In genomic region chr9:4662108-4662988, GRCh38 we compare ENCODE assay signal across 1 cellular context.
A peak's percentile ranks its signal among the peaks of the same experiment; 100 is the strongest.
TF ChIP-seq lines count a peak whose summit lies in the region.

Gene PLPP6 (plus strand): TSS chr9:4662294. CDS start chr9:4662376, 82 bp downstream.

TF ChIP-seq in HepG2, 621 proteins besides CTCF, POLR2A, EP300 and RAD21 (continued from another document and continues in another):
- TF ChIP-seq ARID5B (CRISPR knock-in tag; IDR thresholded peaks at IDR 0.05) (peak; percentile 69; the same call in 1 of the 2 replicates), KDM5B (CRISPR knock-in tag; IDR thresholded peaks at IDR 0.05; ENCODE audit: borderline replicate concordance) (peak; percentile 82; the same call in 1 of the 2 replicates), ZNF878 (CRISPR knock-in tag; IDR thresholded peaks at IDR 0.05) (0 out of 2 replicates have a peak, but pooled peaks have one; percentile 15), ZBTB34 (CRISPR knock-in tag; IDR thresholded peaks at IDR 0.05) (peak; percentile 56; the same call in 1 of the 2 replicates), SPEN (CRISPR knock-in tag; IDR thresholded peaks at IDR 0.05; ENCODE audit: low read depth) (peak; percentile 79), ZNF224 (CRISPR knock-in tag; IDR thresholded peaks at IDR 0.05) (no peak), TCF7 (IDR thresholded peaks at IDR 0.05; ENCODE audit: low read depth) (peak; percentile 66; the same call in 1 of the 2 replicates), GATAD2A (CRISPR knock-in tag; IDR thresholded peaks at IDR 0.05) (peak; percentile 67), CEBPZ (IDR thresholded peaks at IDR 0.05; ENCODE audit: low read length) (no peak), STAT6 (CRISPR knock-in tag; IDR thresholded peaks at IDR 0.05; ENCODE audit: borderline replicate concordance) (peak; percentile 12; the same call in 1 of the 2 replicates), YY1 (IDR thresholded peaks at IDR 0.05; ENCODE audit: insufficient read depth, insufficient replicate concordance, low read depth, low read length) (peak; percentile 73), ZMYM2 (CRISPR knock-in tag; IDR thresholded peaks at IDR 0.05) (no peak), ZNF777 (CRISPR knock-in tag; IDR thresholded peaks at IDR 0.05) (peak; percentile 67), SAFB2 (CRISPR knock-in tag; IDR thresholded peaks at IDR 0.05; ENCODE audit: borderline replicate concordance, low read depth) (peak; percentile 45; the same call in 1 of the 2 replicates), ZNF501 (CRISPR knock-in tag; IDR thresholded peaks at IDR 0.05) (peak; percentile 76), SP5 (CRISPR knock-in tag; IDR thresholded peaks at IDR 0.05; ENCODE audit: borderline replicate concordance, low read depth) (peak; percentile 85)
- TF ChIP-seq, protein P1, sequence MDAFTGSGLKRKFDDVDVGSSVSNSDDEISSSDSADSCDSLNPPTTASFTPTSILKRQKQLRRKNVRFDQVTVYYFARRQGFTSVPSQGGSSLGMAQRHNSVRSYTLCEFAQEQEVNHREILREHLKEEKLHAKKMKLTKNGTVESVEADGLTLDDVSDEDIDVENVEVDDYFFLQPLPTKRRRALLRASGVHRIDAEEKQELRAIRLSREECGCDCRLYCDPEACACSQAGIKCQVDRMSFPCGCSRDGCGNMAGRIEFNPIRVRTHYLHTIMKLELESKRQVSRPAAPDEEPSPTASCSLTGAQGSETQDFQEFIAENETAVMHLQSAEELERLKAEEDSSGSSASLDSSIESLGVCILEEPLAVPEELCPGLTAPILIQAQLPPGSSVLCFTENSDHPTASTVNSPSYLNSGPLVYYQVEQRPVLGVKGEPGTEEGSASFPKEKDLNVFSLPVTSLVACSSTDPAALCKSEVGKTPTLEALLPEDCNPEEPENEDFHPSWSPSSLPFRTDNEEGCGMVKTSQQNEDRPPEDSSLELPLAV (CRISPR knock-in tag; conservative IDR thresholded peaks at IDR 0.05; ENCODE audit: low read depth) = no peak
- TF ChIP-seq, protein P2, sequence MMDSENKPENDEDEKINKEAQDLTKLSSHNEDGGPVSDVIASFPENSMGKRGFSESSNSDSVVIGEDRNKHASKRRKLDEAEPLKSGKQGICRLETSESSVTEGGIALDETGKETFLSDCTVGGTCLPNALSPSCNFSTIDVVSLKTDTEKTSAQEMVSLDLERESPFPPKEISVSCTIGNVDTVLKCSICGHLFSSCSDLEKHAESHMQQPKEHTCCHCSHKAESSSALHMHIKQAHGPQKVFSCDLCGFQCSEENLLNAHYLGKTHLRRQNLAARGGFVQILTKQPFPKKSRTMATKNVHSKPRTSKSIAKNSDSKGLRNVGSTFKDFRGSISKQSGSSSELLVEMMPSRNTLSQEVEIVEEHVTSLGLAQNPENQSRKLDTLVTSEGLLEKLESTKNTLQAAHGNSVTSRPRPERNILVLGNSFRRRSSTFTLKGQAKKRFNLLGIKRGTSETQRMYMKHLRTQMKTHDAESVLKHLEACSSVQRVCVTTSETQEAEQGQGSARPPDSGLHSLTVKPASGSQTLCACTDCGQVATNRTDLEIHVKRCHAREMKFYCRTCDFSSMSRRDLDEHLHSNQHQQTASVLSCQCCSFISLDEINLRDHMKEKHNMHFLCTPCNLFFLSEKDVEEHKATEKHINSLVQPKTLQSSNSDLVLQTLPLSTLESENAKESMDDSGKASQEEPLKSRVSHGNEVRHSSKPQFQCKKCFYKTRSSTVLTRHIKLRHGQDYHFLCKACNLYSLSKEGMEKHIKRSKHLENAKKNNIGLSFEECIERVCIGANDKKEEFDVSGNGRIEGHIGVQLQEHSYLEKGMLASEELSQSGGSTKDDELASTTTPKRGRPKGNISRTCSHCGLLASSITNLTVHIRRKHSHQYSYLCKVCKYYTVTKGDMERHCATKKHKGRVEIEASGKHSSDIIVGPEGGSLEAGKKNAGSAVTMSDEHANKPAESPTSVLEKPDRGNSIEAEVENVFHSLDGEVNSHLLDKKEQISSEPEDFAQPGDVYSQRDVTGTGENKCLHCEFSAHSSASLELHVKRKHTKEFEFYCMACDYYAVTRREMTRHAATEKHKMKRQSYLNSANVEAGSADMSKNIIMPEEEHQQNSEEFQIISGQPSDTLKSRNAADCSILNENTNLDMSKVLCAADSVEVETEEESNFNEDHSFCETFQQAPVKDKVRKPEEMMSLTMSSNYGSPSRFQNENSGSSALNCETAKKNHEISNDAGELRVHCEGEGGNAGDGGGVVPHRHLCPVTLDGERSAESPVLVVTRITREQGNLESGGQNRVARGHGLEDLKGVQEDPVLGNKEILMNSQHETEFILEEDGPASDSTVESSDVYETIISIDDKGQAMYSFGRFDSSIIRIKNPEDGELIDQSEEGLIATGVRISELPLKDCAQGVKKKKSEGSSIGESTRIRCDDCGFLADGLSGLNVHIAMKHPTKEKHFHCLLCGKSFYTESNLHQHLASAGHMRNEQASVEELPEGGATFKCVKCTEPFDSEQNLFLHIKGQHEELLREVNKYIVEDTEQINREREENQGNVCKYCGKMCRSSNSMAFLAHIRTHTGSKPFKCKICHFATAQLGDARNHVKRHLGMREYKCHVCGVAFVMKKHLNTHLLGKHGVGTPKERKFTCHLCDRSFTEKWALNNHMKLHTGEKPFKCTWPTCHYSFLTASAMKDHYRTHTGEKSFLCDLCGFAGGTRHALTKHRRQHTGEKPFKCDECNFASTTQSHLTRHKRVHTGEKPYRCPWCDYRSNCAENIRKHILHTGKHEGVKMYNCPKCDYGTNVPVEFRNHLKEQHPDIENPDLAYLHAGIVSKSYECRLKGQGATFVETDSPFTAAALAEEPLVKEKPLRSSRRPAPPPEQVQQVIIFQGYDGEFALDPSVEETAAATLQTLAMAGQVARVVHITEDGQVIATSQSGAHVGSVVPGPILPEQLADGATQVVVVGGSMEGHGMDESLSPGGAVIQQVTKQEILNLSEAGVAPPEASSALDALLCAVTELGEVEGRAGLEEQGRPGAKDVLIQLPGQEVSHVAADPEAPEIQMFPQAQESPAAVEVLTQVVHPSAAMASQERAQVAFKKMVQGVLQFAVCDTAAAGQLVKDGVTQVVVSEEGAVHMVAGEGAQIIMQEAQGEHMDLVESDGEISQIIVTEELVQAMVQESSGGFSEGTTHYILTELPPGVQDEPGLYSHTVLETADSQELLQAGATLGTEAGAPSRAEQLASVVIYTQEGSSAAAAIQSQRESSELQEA (CRISPR knock-in tag; IDR thresholded peaks at IDR 0.05; ENCODE audit: not compliant biosample characterization) = peak; percentile 31
- TF ChIP-seq, protein P3, sequence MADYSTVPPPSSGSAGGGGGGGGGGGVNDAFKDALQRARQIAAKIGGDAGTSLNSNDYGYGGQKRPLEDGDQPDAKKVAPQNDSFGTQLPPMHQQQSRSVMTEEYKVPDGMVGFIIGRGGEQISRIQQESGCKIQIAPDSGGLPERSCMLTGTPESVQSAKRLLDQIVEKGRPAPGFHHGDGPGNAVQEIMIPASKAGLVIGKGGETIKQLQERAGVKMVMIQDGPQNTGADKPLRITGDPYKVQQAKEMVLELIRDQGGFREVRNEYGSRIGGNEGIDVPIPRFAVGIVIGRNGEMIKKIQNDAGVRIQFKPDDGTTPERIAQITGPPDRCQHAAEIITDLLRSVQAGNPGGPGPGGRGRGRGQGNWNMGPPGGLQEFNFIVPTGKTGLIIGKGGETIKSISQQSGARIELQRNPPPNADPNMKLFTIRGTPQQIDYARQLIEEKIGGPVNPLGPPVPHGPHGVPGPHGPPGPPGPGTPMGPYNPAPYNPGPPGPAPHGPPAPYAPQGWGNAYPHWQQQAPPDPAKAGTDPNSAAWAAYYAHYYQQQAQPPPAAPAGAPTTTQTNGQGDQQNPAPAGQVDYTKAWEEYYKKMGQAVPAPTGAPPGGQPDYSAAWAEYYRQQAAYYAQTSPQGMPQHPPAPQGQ (CRISPR knock-in tag; IDR thresholded peaks at IDR 0.05; ENCODE audit: borderline replicate concordance) = peak; percentile 67; the same call in 1 of the 2 replicates
- TF ChIP-seq, protein P4, sequence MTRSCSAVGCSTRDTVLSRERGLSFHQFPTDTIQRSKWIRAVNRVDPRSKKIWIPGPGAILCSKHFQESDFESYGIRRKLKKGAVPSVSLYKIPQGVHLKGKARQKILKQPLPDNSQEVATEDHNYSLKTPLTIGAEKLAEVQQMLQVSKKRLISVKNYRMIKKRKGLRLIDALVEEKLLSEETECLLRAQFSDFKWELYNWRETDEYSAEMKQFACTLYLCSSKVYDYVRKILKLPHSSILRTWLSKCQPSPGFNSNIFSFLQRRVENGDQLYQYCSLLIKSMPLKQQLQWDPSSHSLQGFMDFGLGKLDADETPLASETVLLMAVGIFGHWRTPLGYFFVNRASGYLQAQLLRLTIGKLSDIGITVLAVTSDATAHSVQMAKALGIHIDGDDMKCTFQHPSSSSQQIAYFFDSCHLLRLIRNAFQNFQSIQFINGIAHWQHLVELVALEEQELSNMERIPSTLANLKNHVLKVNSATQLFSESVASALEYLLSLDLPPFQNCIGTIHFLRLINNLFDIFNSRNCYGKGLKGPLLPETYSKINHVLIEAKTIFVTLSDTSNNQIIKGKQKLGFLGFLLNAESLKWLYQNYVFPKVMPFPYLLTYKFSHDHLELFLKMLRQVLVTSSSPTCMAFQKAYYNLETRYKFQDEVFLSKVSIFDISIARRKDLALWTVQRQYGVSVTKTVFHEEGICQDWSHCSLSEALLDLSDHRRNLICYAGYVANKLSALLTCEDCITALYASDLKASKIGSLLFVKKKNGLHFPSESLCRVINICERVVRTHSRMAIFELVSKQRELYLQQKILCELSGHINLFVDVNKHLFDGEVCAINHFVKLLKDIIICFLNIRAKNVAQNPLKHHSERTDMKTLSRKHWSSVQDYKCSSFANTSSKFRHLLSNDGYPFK (CRISPR knock-in tag; IDR thresholded peaks at IDR 0.05; ENCODE audit: borderline replicate concordance) = no peak; the same call in 1 of the 2 replicates
